Comparison of ENCODE assay signal across 21 cellular contexts in genomic region chr9:95669253-95669652, GRCh38.
DNase-seq lines count a peak whose midpoint lies in the region; ATAC-seq, FAIRE-seq and TF ChIP-seq lines count a peak whose summit lies in the region.
"Had no signal": no experiment of that assay in that cellular context is flagged by ENCODE, and none has a peak within 500 bp of the region (broad histone marks: within the 10 kb centered on the region; RNA-seq: fewer than 3 reads in every experiment).

No MANE protein-coding gene starts in this region.

- H3K27me3 ChIP-seq in neuronal stem cell (ENCODE audit: control insufficient read depth in 3 of 3, insufficient read depth in 3 of 3, low read depth in 1 of 3, low read length in 3 of 3), result no peaks in the 10 kb centered on the region
- H3K27me3 ChIP-seq: BLaER1 had no signal

- H3K4me1 ChIP-seq in A549 (no peaks in the 10 kb centered on the region), neuronal stem cell (ENCODE audit: control insufficient read depth in 2 of 2, insufficient read depth in 1 of 2, low read depth in 1 of 2, low read length in 2 of 2) (peaks cover 0 to 1% of the 10 kb centered on the region in 2 donors)
- H3K4me1 ChIP-seq: BLaER1 had no signal

- no peak overlapping the region for H2BK12ac ChIP-seq in neuronal stem cell (ENCODE audit: low read length)

- DNase-seq in A549 (ENCODE audit: low read depth in 1 of 2, low spot score in 1 of 2) (no peak), NCI-H69 (lab: John Stamatoyannopoulos, UW) (peak; percentile 81), iPS-NIHi11 (ENCODE audit: low spot score) (peak; percentile 35), neuronal stem cell (ENCODE audit: low spot score) (no peak), D721Med (ENCODE audit: insufficient read length, low spot score) (no peak)
- DNase-seq in activated CD4-positive, CD25-positive, alpha-beta regulatory T cell (lab: John Stamatoyannopoulos, UW), result no peak
- DNase-seq: CD4-positive, alpha-beta T cell; DMS53; GOT3; MM.1S; NCI-H2029; NCI-H446 treated with DMSO at 0.1 percent for 48 hours; NCI-H526; SHP77 had no signal

- no peaks in the 10 kb centered on the region for H3K36me3 ChIP-seq in neuronal stem cell (replicated peaks in 1 of 2; ENCODE audit: control insufficient read depth in 2 of 2, insufficient read depth in 2 of 2, low read length in 2 of 2)
- H3K36me3 ChIP-seq: BLaER1 had no signal

- H3K14ac ChIP-seq in neuronal stem cell (ENCODE audit: low read length), result no peak overlapping the region

- no peak overlapping the region for H2AK5ac ChIP-seq in neuronal stem cell (ENCODE audit: low read depth, low read length)

- H3K79me1 ChIP-seq in neuronal stem cell (ENCODE audit: low read depth, low read length), result no peaks in the 10 kb centered on the region

- no peak for TF ChIP-seq RAD21 in A549 (conservative IDR thresholded peaks at IDR 0.05 in 1 of 2, IDR thresholded peaks at IDR 0.05 in 1 of 2)

- TF ChIP-seq POLR2A in A549 (IDR thresholded peaks at IDR 0.05; ENCODE audit: low read length), result no peak

- no peak overlapping the region for H2BK5ac ChIP-seq in neuronal stem cell (ENCODE audit: low read length)

- POLR2A ChIA-PET in A549 (lab: Yijun Ruan, JAX), result no interaction called here

- no peak for TF ChIP-seq EP300 in A549 (IDR thresholded peaks at IDR 0.05)

- no peak overlapping the region for H3K9ac ChIP-seq in neuronal stem cell (ENCODE audit: low read depth, low read length, poor library complexity)
- H3K9ac ChIP-seq: BLaER1, KMS-11 had no signal

- H3K4me3 ChIP-seq in A549 (0 out of 3 replicates have a peak overlapping the region, but pooled peaks have one; percentile 18), neuronal stem cell (ENCODE audit: low read length in 2 of 2) (no peak overlapping the region)
- H3K4me3 ChIP-seq: BLaER1 had no signal

- H3K23ac ChIP-seq in neuronal stem cell (ENCODE audit: low read depth, low read length, poor library complexity), result peak overlapping the region; percentile 6

- H2AFZ ChIP-seq in neuronal stem cell (ENCODE audit: low read length), result peak overlapping the region; percentile 35

- H3K4me2 ChIP-seq in A549, result peak overlapping the region; percentile 62
- H3K4me2 ChIP-seq in neuronal stem cell (ENCODE audit: insufficient read depth, low read length, poor library complexity, severe bottlenecking), result no peak overlapping the region
- H3K4me2 ChIP-seq: BLaER1, KMS-11 had no signal

- H3K9me3 ChIP-seq in A549 (no peaks in the 10 kb centered on the region), neuronal stem cell (replicated peaks in 1 of 2; ENCODE audit: control insufficient read depth in 2 of 2, insufficient read depth in 1 of 2, low read depth in 1 of 2, low read length in 2 of 2) (peaks cover 0 to 4% of the 10 kb centered on the region in 2 donors)
- H3K9me3 ChIP-seq: BLaER1 had no signal

- no peak overlapping the region for H2BK120ac ChIP-seq in neuronal stem cell (ENCODE audit: low read depth, low read length)

- H4K91ac ChIP-seq in neuronal stem cell (ENCODE audit: low read depth, low read length, poor library complexity), result no peak overlapping the region

- ATAC-seq in A549 (peak in 1 of 2 experiments; percentile 41; a peak in 2 of 6 replicates), GM19463 (IDR thresholded peaks at IDR 0.05; ENCODE audit: unreplicated experiment) (no peak), HG03442 (IDR thresholded peaks at IDR 0.05; ENCODE audit: unreplicated experiment) (no peak)
- ATAC-seq: Panc1 had no signal

- TF ChIP-seq CTCF in A549 (IDR thresholded peaks at IDR 0.05) (no peak), D721Med (IDR thresholded peaks at IDR 0.05; ENCODE audit: insufficient read depth, missing control alignments) (no peak)

- H3K4ac ChIP-seq in neuronal stem cell (ENCODE audit: low read length), result no peak overlapping the region

- H3K18ac ChIP-seq in neuronal stem cell (ENCODE audit: low read length), result no peak overlapping the region

- CTCF ChIA-PET in A549 (lab: Yijun Ruan, JAX), result interaction anchor here (0.5 to 1.2 kb wide), 4 partner anchors 12 to 1071 kb away, joined by 3 to 4 read pairs (median 3); no protein-coding TSS in a partner anchor

- H2BK15ac ChIP-seq in neuronal stem cell (ENCODE audit: low read length), result peak overlapping the region; percentile 38

- 14% methylated on average over 5 of the region's 7 CpGs for WGBS in A549 (ENCODE audit: missing lambda C conversion rate)
- no CpG with 5 or more reads among the region's 7 CpGs for WGBS in neuronal stem cell (ENCODE audit: extremely low coverage in 2 of 2, insufficient read length in 2 of 2, insufficient replicate concordance in 1 of 2), 2 donors

- no peak overlapping the region for H4K8ac ChIP-seq in neuronal stem cell (ENCODE audit: low read depth, low read length)

- H3K27ac ChIP-seq in A549 (no peak overlapping the region), neuronal stem cell (replicated peaks; ENCODE audit: low read length) (no peak overlapping the region)
- H3K27ac ChIP-seq: BLaER1, KMS-11, RWPE1 had no signal

- no peak for FAIRE-seq in A549 (lab: Jason Lieb, UNC)
- no peak for FAIRE-seq in D721Med (lab: Jason Lieb, UNC)
- FAIRE-seq: G401.6 had no signal

TF ChIP-seq in A549, 52 proteins besides CTCF, POLR2A, EP300 and RAD21:
- no peak for TF ChIP-seq RCOR1 (IDR thresholded peaks at IDR 0.05; ENCODE audit: low read depth, low read length)
- no peak for TF ChIP-seq E2F6 (IDR thresholded peaks at IDR 0.05; ENCODE audit: borderline replicate concordance, low read depth)
- TF ChIP-seq ZC3H11A (IDR thresholded peaks at IDR 0.05), result no peak
- no peak for TF ChIP-seq NR3C1 (IDR thresholded peaks at IDR 0.05)
- no peak for TF ChIP-seq JUNB (IDR thresholded peaks at IDR 0.05)
- TF ChIP-seq CBX8 (IDR thresholded peaks at IDR 0.05), result no peak
- TF ChIP-seq ELK1 (IDR thresholded peaks at IDR 0.05; ENCODE audit: low read depth, low read length), result no peak
- TF ChIP-seq FOSB (CRISPR knock-in tag; IDR thresholded peaks at IDR 0.05), result no peak
- no peak for TF ChIP-seq HOXB5 (CRISPR knock-in tag; IDR thresholded peaks at IDR 0.05)
- TF ChIP-seq PHF8 (IDR thresholded peaks at IDR 0.05; ENCODE audit: borderline replicate concordance, low read depth), result no peak
- TF ChIP-seq MAX (IDR thresholded peaks at IDR 0.05), result no peak
- no peak for TF ChIP-seq TFCP2L1 (CRISPR knock-in tag; IDR thresholded peaks at IDR 0.05)
- no peak for TF ChIP-seq PBX3 (IDR thresholded peaks at IDR 0.05)
- TF ChIP-seq EHF (CRISPR knock-in tag; IDR thresholded peaks at IDR 0.05), result no peak
- no peak for TF ChIP-seq MYC (IDR thresholded peaks at IDR 0.05; ENCODE audit: borderline replicate concordance, low read length)
- TF ChIP-seq, protein P1, sequence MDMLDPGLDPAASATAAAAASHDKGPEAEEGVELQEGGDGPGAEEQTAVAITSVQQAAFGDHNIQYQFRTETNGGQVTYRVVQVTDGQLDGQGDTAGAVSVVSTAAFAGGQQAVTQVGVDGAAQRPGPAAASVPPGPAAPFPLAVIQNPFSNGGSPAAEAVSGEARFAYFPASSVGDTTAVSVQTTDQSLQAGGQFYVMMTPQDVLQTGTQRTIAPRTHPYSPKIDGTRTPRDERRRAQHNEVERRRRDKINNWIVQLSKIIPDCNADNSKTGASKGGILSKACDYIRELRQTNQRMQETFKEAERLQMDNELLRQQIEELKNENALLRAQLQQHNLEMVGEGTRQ (IDR thresholded peaks at IDR 0.05), result no peak

Comparison
In these comparisons a context has a peak if more than half of its experiments do, and no peak if none do; other contexts are left out.
1. DNase-seq: peak in NCI-H69 (single experiment) and iPS-NIHi11 (single experiment); none in A549 (0 of 2), neuronal stem cell (single experiment), activated CD4-positive, CD25-positive, alpha-beta regulatory T cell (0 of 4) and D721Med (single experiment).